ENCODE assay signal across 9 cellular contexts in the genomic region with DNA sequence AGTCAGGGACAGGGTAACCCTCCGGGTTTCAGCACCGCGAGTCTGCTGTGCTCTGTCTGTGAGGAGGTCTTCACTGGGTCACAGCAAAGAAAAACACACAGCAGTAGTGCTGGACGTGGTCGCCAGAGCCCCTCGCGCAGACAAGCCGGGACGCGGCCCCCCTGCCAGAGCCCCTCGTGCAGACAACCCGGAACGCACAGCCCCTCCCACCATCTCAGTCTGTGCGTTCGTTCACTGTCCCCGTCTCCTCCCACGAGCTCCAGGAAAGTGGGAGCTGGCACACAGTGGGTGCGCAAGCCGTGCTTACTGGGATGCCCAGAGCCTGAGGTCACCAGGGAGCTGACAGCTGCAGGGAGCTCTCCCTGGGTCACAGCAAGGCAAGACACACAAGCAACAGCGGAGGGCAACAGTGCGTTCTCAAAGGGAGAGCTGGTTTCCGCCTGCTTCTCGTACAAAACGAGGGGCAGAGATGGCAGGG. TPM values are rescaled to one million over a fixed set of nuclear protein-coding genes. Genes with fewer than 3 reads are reported as not detected.
DNase-seq lines count a peak whose midpoint lies in the region; ATAC-seq, FAIRE-seq and TF ChIP-seq lines count a peak whose summit lies in the region.
"Had no signal": no experiment of that assay in that cellular context is flagged by ENCODE, and none has a peak within 500 bp of the region (broad histone marks: within the 10 kb centered on the region; RNA-seq: fewer than 3 reads in every experiment).

No MANE protein-coding gene starts in this region.

- H3K4me1 Mint-ChIP-seq in astrocyte (ENCODE audit: low read depth, unreplicated experiment): peaks cover 10% of the 10 kb centered on the region
- peaks cover 2% of the 10 kb centered on the region for H3K4me1 Mint-ChIP-seq in activated CD8-positive, alpha-beta memory T cell treated with anti-CD3 and anti-CD28 coated beads, Interleukin-2, amount 10 ng/mL, durations not matched to agents 7 days and 5 days

- peaks cover 6% of the 10 kb centered on the region for H3K27me3 Mint-ChIP-seq in astrocyte (ENCODE audit: low read depth, unreplicated experiment)
- peaks cover 48% of the 10 kb centered on the region for H3K27me3 Mint-ChIP-seq in activated CD8-positive, alpha-beta memory T cell treated with anti-CD3 and anti-CD28 coated beads, Interleukin-2, amount 10 ng/mL, durations not matched to agents 7 days and 5 days

- H3K27ac ChIP-seq in GM23248: no peak overlapping the region
- H3K27ac ChIP-seq in astrocyte (ENCODE audit: low read depth, low read length): no peak overlapping the region
- H3K27ac ChIP-seq in left lung: no peak overlapping the region
- H3K27ac ChIP-seq in stomach: peak overlapping the region in 1 of 5 donors; percentile 80
- no peak overlapping the region for H3K27ac ChIP-seq in ascending aorta

- peaks cover 6% of the 10 kb centered on the region; the same call in 1 of the 2 replicates for H3F3A ChIP-seq in GM23248 (ENCODE audit: insufficient read depth)

- peaks cover 17% of the 10 kb centered on the region; the same call in 1 of the 2 replicates for H3K27me3 ChIP-seq in GM23248 (replicated peaks; ENCODE audit: insufficient read depth)
- peaks cover 21% of the 10 kb centered on the region for H3K27me3 ChIP-seq in astrocyte (ENCODE audit: insufficient read depth, low read length)
- peaks cover 46 to 65% of the 10 kb centered on the region in 2 donors for H3K27me3 ChIP-seq in left lung
- peaks cover 0 to 55% (median 31%) of the 10 kb centered on the region in 3 donors for H3K27me3 ChIP-seq in stomach
- peaks cover 22% of the 10 kb centered on the region for H3K27me3 ChIP-seq in ascending aorta

- intact Hi-C loops in left lung (cut with DNase I): no loop called here
- intact Hi-C loops in stomach (cut with DNase I; ENCODE audit: low total_unique reads): no loop called here
- intact Hi-C loops in ascending aorta (cut with DNase I): no loop called here

- CTCF ChIA-PET in activated CD8-positive, alpha-beta memory T cell treated with anti-CD3 and anti-CD28 coated beads, Interleukin-2, amount 10 ng/mL, durations not matched to agents 7 days and 5 days (lab: Charles Lee): interaction anchor here (1.5 to 1.8 kb wide), 2 partner anchors 27 to 216 kb away, joined by 5 to 6 read pairs; no protein-coding TSS in a partner anchor

- H3K9me3 Mint-ChIP-seq in astrocyte (ENCODE audit: unreplicated experiment): no peaks in the 10 kb centered on the region
- H3K9me3 Mint-ChIP-seq in activated CD8-positive, alpha-beta memory T cell treated with anti-CD3 and anti-CD28 coated beads, Interleukin-2, amount 10 ng/mL, durations not matched to agents 7 days and 5 days (ENCODE audit: low read depth): no peaks in the 10 kb centered on the region

- TF ChIP-seq EP300 in stomach (IDR thresholded peaks at IDR 0.05): no peak

- DNase-seq in GM23248 (peak; percentile 57), astrocyte (ENCODE audit: low read depth) (no peak), left lung (peak in 1 of 2 donors; percentile 67), stomach (peak; percentile 25), H54 (ENCODE audit: insufficient read length, low spot score) (no peak), ascending aorta (ENCODE audit: low spot score in 2 of 2) (no peak)
- no peak for DNase-seq in activated CD8-positive, alpha-beta memory T cell treated with anti-CD3 and anti-CD28 coated beads, Interleukin-2, amount 10 ng/mL, durations not matched to agents 7 days and 5 days
- DNase-seq: occipital lobe had no signal

- H3K4me2 ChIP-seq in GM23248 (ENCODE audit: unreplicated experiment): peak overlapping the region; percentile 39
- peak overlapping the region; percentile 61 for H3K4me2 ChIP-seq in astrocyte (ENCODE audit: low read length)

- H3K4me1 ChIP-seq in GM23248 (ENCODE audit: insufficient read depth) (no peaks in the 10 kb centered on the region; the same call in 1 of the 2 replicates), astrocyte (ENCODE audit: insufficient read depth, low read length) (peaks cover 16% of the 10 kb centered on the region), left lung (peaks cover 10 to 43% of the 10 kb centered on the region in 2 donors), stomach (peaks cover 32 to 54% (median 40%) of the 10 kb centered on the region in 4 donors), ascending aorta (peaks cover 0 to 7% of the 10 kb centered on the region in 2 donors)

- in situ Hi-C loops in GM23248 (cut with MboI): no loop called here

- H3K36me3 Mint-ChIP-seq in astrocyte (ENCODE audit: low read depth, unreplicated experiment): peaks cover 2% of the 10 kb centered on the region
- no peaks in the 10 kb centered on the region for H3K36me3 Mint-ChIP-seq in activated CD8-positive, alpha-beta memory T cell treated with anti-CD3 and anti-CD28 coated beads, Interleukin-2, amount 10 ng/mL, durations not matched to agents 7 days and 5 days

- no peak for TF ChIP-seq CTCF in astrocyte (IDR thresholded peaks at IDR 0.05; ENCODE audit: insufficient read depth, low read depth, low read length)
- TF ChIP-seq CTCF in left lung (IDR thresholded peaks at IDR 0.05): no peak
- TF ChIP-seq CTCF in stomach (IDR thresholded peaks at IDR 0.05): no peak
- no peak for TF ChIP-seq CTCF in ascending aorta (IDR thresholded peaks at IDR 0.05)

- H3K36me3 ChIP-seq in GM23248 (ENCODE audit: low read depth) (no peaks in the 10 kb centered on the region), astrocyte (ENCODE audit: insufficient read depth, low read length) (no peaks in the 10 kb centered on the region), left lung (no peaks in the 10 kb centered on the region), stomach (no peaks in the 10 kb centered on the region), ascending aorta (no peaks in the 10 kb centered on the region)

- no peaks in the 10 kb centered on the region for H3K9me3 ChIP-seq in GM23248 (ENCODE audit: low read depth)
- no peaks in the 10 kb centered on the region for H3K9me3 ChIP-seq in astrocyte (ENCODE audit: insufficient read depth, low read depth, low read length)
- no peaks in the 10 kb centered on the region for H3K9me3 ChIP-seq in left lung
- H3K9me3 ChIP-seq in stomach: no peaks in the 10 kb centered on the region
- H3K9me3 ChIP-seq in ascending aorta: no peaks in the 10 kb centered on the region

- 1 to 5% methylated on average over 19 to 21 of the region's 24 CpGs for WGBS in GM23248 (ENCODE audit: low coverage in 1 of 2, low lambda C conversion rate in 2 of 2, missing lambda C conversion rate in 2 of 2), 2 experiments
- 4 to 9% (median 5%) methylated on average over 14 to 24 of the region's 24 CpGs for WGBS in stomach, 5 donors

- no peaks in the 10 kb centered on the region for H3K79me2 ChIP-seq in GM23248 (ENCODE audit: insufficient read depth)
- no peaks in the 10 kb centered on the region for H3K79me2 ChIP-seq in astrocyte (ENCODE audit: insufficient read depth, low read length)

- peak; percentile 10 for ATAC-seq in left lung
- ATAC-seq in activated CD8-positive, alpha-beta memory T cell treated with anti-CD3 and anti-CD28 coated beads, Interleukin-2, amount 10 ng/mL, durations not matched to agents 7 days and 5 days: no peak

- no peaks in the 10 kb centered on the region for H4K20me1 ChIP-seq in GM23248 (ENCODE audit: insufficient read depth)
- peaks cover 28% of the 10 kb centered on the region for H4K20me1 ChIP-seq in astrocyte (ENCODE audit: insufficient read depth, low read length)

- H3K9me2 ChIP-seq in GM23248 (ENCODE audit: insufficient read depth): no peaks in the 10 kb centered on the region

- H2AFZ ChIP-seq in GM23248 (no peak overlapping the region), astrocyte (ENCODE audit: low read depth, low read length) (peak overlapping the region; percentile 4)

- FAIRE-seq in astrocyte (lab: Jason Lieb, UNC) (no peak), H54 (lab: Jason Lieb, UNC) (no peak)

- H3K4me3 ChIP-seq in GM23248 (no peak overlapping the region), astrocyte (ENCODE audit: insufficient read depth, low read depth, low read length) (no peak overlapping the region), left lung (no peak overlapping the region), stomach (peak overlapping the region in 2 of 4 donors; percentile 20 to 40), ascending aorta (no peak overlapping the region)

- H3K27ac Mint-ChIP-seq in astrocyte (ENCODE audit: unreplicated experiment): no peak overlapping the region
- H3K27ac Mint-ChIP-seq in activated CD8-positive, alpha-beta memory T cell treated with anti-CD3 and anti-CD28 coated beads, Interleukin-2, amount 10 ng/mL, durations not matched to agents 7 days and 5 days: no peak overlapping the region

- H3K4me3 Mint-ChIP-seq in astrocyte (ENCODE audit: unreplicated experiment): no peak overlapping the region
- no peak overlapping the region for H3K4me3 Mint-ChIP-seq in activated CD8-positive, alpha-beta memory T cell treated with anti-CD3 and anti-CD28 coated beads, Interleukin-2, amount 10 ng/mL, durations not matched to agents 7 days and 5 days

- TF ChIP-seq POLR2A in stomach (IDR thresholded peaks at IDR 0.05) (no peak), H54 (IDR thresholded peaks at IDR 0.05; ENCODE audit: low read depth, low read length) (no peak)

- H3K9ac ChIP-seq in GM23248 (no peak overlapping the region), astrocyte (ENCODE audit: low read length) (no peak overlapping the region)

RNA-seq across cellular contexts. Expression of gene PLPP2, which starts 3.2 kb away (rescaled TPM):
- 1.4 and 4.3 TPM in 2 replicates for total RNA-seq in GM23248 (2014; rRNA removed; shearing (Covaris generic))
- polyA plus RNA-seq in GM23248 (2016; fragmentation: Nextera tagmentation; extraction: Ambion mirVana) (1.2 and 1.3 TPM in 2 replicates), stomach (10 to 100 TPM; 22.5 to 55.7 (median 28.4) TPM)
- total RNA-seq in astrocyte (2.9 and 3.7 TPM in 2 replicates), left lung (10 to 100 TPM in 1 of 2 donors, 1 to 10 TPM in 1; 3.2 to 13.8 TPM), stomach (100 to 1,000 TPM in 1 of 5 donors, 10 to 100 TPM in 4; 22.2 to 228 (median 46.4) TPM), ascending aorta (55.3 TPM)
- total RNA-seq in activated CD8-positive, alpha-beta memory T cell treated with anti-CD3 and anti-CD28 coated beads, Interleukin-2, amount 10 ng/mL, durations not matched to agents 7 days and 5 days: not detected
- total RNA-seq: G401 had no signal

RNA-seq across cellular contexts. Expression of gene MIER2, which starts 50.2 kb away (rescaled TPM):
- 11.8 and 27.8 TPM in 2 replicates for total RNA-seq in GM23248 (2014; rRNA removed; shearing (Covaris generic))
- polyA plus RNA-seq in GM23248 (2016; fragmentation: Nextera tagmentation; extraction: Ambion mirVana) (28.6 and 30.7 TPM in 2 replicates), stomach (10 to 100 TPM in 2 of 3 donors, 1 to 10 TPM in 1; 8.4 to 13.4 (median 12.1) TPM)
- total RNA-seq in astrocyte (43.5 and 55.8 TPM in 2 replicates), left lung (10 to 100 TPM; 24.8 to 41.6 TPM), stomach (10 to 100 TPM in 4 of 5 donors, 1 to 10 TPM in 1; 5.8 to 29.6 (median 13.6) TPM), ascending aorta (128 TPM)
- 10 to 100 TPM; 21.6 to 23.8 TPM for total RNA-seq in activated CD8-positive, alpha-beta memory T cell treated with anti-CD3 and anti-CD28 coated beads, Interleukin-2, amount 10 ng/mL, durations not matched to agents 7 days and 5 days

Comparison
In these comparisons a context has a peak if more than half of its experiments do, and no peak if none do; other contexts are left out.
1. DNase-seq: peak in GM23248 (single experiment) and stomach (single experiment); none in astrocyte (single experiment), H54 (single experiment), activated CD8-positive, alpha-beta memory T cell treated with anti-CD3 and anti-CD28 coated beads, Interleukin-2, amount 10 ng/mL, durations not matched to agents 7 days and 5 days (single experiment) and ascending aorta (0 of 2).